19 cellular contexts compared by ENCODE assay signal in the genomic region with DNA sequence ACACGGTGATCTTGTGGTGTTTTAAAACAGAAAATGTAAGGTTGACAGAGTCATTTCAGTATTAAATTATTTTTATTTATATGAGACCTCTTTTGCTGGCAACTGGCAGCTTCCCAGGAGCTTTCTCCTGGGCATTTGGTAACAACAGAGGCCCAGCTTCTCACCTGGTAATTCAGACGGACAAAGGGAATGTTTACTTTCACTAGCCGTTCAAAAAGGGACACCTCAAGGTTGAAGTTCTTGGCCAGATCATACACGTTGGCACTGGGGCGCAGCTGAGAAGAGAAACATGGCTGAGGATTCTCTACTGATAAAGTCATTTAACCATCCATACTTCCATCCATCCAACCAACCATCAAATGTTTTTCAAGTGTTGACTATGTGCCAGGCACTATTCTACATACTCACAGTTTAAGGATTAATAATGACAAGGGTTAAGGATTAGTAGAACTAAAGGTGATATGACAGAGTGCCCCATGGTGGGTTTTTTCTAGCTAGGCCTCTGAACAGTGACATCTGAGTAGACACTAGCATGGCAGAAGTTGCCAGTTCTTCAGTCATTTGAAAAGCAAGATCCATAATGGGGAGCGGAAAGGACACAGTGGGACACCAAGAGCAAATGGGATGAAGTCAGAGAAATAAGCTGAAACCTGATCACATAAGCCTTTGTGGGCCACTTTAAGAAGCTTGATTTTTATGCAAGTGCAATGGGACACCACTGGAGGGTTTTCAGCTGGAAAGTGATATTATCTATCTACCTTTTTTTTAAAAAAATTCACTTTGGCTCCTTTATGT.
"Had no signal": no experiment of that assay in that cellular context is flagged by ENCODE, and none has a peak within 500 bp of the region (broad histone marks: within the 10 kb centered on the region; RNA-seq: fewer than 3 reads in every experiment).

No MANE protein-coding gene starts in this region.

- ATAC-seq: activated T-cell treated with anti-CD3 and anti-CD28 coated beads, Interleukin-2, amount 50 U/mL, for 72 hours; left lung; mucosa of descending colon; naive thymus-derived CD4-positive, alpha-beta T cell had no signal

- H3K9me3 Mint-ChIP-seq: activated T-cell treated with anti-CD3 and anti-CD28 coated beads, Interleukin-2, amount 50 U/mL, for 72 hours; naive thymus-derived CD4-positive, alpha-beta T cell had no signal

- H3K27me3 ChIP-seq: esophagus muscularis mucosa, left lung, tibial nerve, vagina had no signal

- H3K9me3 ChIP-seq: esophagus muscularis mucosa, left lung, mucosa of descending colon, tibial nerve, vagina had no signal

- H3K4me3 ChIP-seq: coronary artery, esophagus muscularis mucosa, left lung, mucosa of descending colon, tibial nerve, vagina had no signal

- H3K4me3 Mint-ChIP-seq: activated T-cell treated with anti-CD3 and anti-CD28 coated beads, Interleukin-2, amount 50 U/mL, for 72 hours; naive thymus-derived CD4-positive, alpha-beta T cell had no signal

- H3K27ac Mint-ChIP-seq: activated T-cell treated with anti-CD3 and anti-CD28 coated beads, Interleukin-2, amount 50 U/mL, for 72 hours had no signal

- H3K27ac ChIP-seq: coronary artery, esophagus muscularis mucosa, left lung, tibial nerve, vagina, VCaP had no signal

- DNase-seq: activated CD4-positive, alpha-beta T cell treated with anti-CD3 and anti-CD28 coated beads for 1 hour; activated CD4-positive, alpha-beta T cell treated with anti-CD3 and anti-CD28 coated beads, Interleukin-2, amount 50 U/mL, for 4 hours; activated naive CD4-positive, alpha-beta T cell treated with Interleukin-2 at 50 U/mL for 16 hours; activated T-cell treated with anti-CD3 and anti-CD28 coated beads, Interleukin-2, amount 50 U/mL, for 72 hours; caudate nucleus; left lung; mucosa of descending colon; naive thymus-derived CD4-positive, alpha-beta T cell; retina; stimulated activated CD4-positive, alpha-beta T cell treated with anti-CD3 and anti-CD28 coated beads, Interleukin-15, amount 100 ng/mL, for 24 hours; stimulated activated CD4-positive, alpha-beta T cell treated with anti-CD3 and anti-CD28 coated beads, Interleukin-4, amount 100 ng/mL, for 1 hour; stimulated activated naive CD4-positive, alpha-beta T cell; T-helper 1 cell; T1000 had no signal

- H3K27me3 Mint-ChIP-seq: naive thymus-derived CD4-positive, alpha-beta T cell had no signal

- H3K4me1 ChIP-seq: tibial nerve had no signal
